ENCODE assay signal across 12 cellular contexts in the genomic region with DNA sequence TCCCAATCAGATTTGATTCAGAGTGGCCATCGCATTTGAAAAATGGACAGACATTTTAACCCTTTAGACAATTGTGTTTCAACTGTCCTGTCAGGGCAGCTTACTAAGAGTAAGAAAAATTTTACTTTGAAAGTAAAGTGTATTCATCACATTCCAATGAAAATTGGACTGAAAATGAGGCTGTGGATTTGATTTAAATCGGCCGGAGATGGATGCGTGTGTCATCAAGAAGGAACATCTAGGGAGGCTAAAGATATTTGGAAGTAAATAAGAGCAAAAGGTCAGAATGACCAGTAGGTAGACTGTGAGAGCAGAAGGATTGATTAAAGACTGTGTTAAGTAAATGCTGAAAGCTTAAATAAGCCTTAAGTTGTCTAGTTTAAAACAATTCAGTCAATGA. TPM values are rescaled to one million over a fixed set of nuclear protein-coding genes. Genes with fewer than 3 reads are reported as not detected.
DNase-seq lines count a peak whose midpoint lies in the region; ATAC-seq and TF ChIP-seq lines count a peak whose summit lies in the region.
"Had no signal": no experiment of that assay in that cellular context is flagged by ENCODE, and none has a peak within 500 bp of the region (broad histone marks: within the 10 kb centered on the region; RNA-seq: fewer than 3 reads in every experiment).

No MANE protein-coding gene starts in this region.

- H3K27me3 ChIP-seq in Caco-2 (replicated peaks; ENCODE audit: control insufficient read depth, insufficient read depth, low read length) (no peaks in the 10 kb centered on the region), MG63 (no peaks in the 10 kb centered on the region), mammary epithelial cell (ENCODE audit: insufficient read depth, low read length) (no peaks in the 10 kb centered on the region)
- H3K27me3 ChIP-seq: esophagus muscularis mucosa had no signal

- no peak overlapping the region for H2AFZ ChIP-seq in mammary epithelial cell (ENCODE audit: low read depth, low read length)

- no peak overlapping the region for H3K27ac ChIP-seq in mammary epithelial cell (ENCODE audit: insufficient read depth, low read depth, low read length)

- peaks cover 12% of the 10 kb centered on the region for H3K4me1 Mint-ChIP-seq in Caco-2 (ENCODE audit: low read depth, unreplicated experiment)
- H3K4me1 Mint-ChIP-seq in natural killer cell treated with Interleukin-12 subunit alpha and Interleukin-12 subunit beta and Interleukin-15 and Interleukin-18, amount 100 ng/mL, for 72 hours (ENCODE audit: low read depth in 2 of 2) = peaks cover 25 to 36% of the 10 kb centered on the region in 2 donors

- H3K4me1 ChIP-seq in Caco-2 (no peaks in the 10 kb centered on the region), mammary epithelial cell (ENCODE audit: insufficient read depth, low read length) (peaks cover 9% of the 10 kb centered on the region)
- H3K4me1 ChIP-seq: prostate gland had no signal

- H3K36me3 ChIP-seq in Caco-2 (ENCODE audit: control insufficient read depth, insufficient read depth, low read length) = 0 out of 2 replicates have a peak, but pooled peaks cover 2% of the 10 kb centered on the region
- H3K36me3 ChIP-seq in MG63 = peaks cover 7% of the 10 kb centered on the region
- peaks cover 5% of the 10 kb centered on the region for H3K36me3 ChIP-seq in mammary epithelial cell (ENCODE audit: insufficient read depth, low read length)
- H3K36me3 ChIP-seq: prostate gland had no signal

- H3K4me3 ChIP-seq in Caco-2 (ENCODE audit: low read depth, low read length) (peak overlapping the region; percentile 11; the same call in 1 of the 2 replicates), MG63 (peak overlapping the region; percentile 92), mammary epithelial cell (replicated peaks in 1 of 3; ENCODE audit: insufficient read depth in 1 of 3, low read depth in 2 of 3, low read length in 3 of 3) (peak overlapping the region; percentile 20 to 93 (median 69))

- in situ Hi-C loops in mammary epithelial cell (cut with MboI; ENCODE audit: low sequenced_read_pairs in 2 of 2) = no loop called here

- dilution Hi-C loops in mammary epithelial cell (cut with HindIII; ENCODE audit: low sequenced_read_pairs) = no loop called here

- H4K20me1 ChIP-seq in mammary epithelial cell (ENCODE audit: insufficient read depth, low read length) = no peaks in the 10 kb centered on the region

- no peaks in the 10 kb centered on the region for H3K9me3 ChIP-seq in Caco-2
- peaks cover 2% of the 10 kb centered on the region; the same call in 1 of the 2 replicates for H3K9me3 ChIP-seq in MG63
- H3K9me3 ChIP-seq in mammary epithelial cell (replicated peaks; ENCODE audit: insufficient read depth, low read length) = no peaks in the 10 kb centered on the region
- H3K9me3 ChIP-seq: esophagus muscularis mucosa, prostate gland had no signal

- BruUV-seq in Caco-2 (replicated peaks; lab: Mats Ljungman, UMichigan) (no TSS peak), mammary epithelial cell (replicated peaks; lab: Mats Ljungman, UMichigan) (no TSS peak)

- peak overlapping the region; percentile 81 for H3K4me3 Mint-ChIP-seq in Caco-2 (ENCODE audit: unreplicated experiment)
- peak overlapping the region; percentile 95 for H3K4me3 Mint-ChIP-seq in natural killer cell treated with Interleukin-12 subunit alpha and Interleukin-12 subunit beta and Interleukin-15 and Interleukin-18, amount 100 ng/mL, for 72 hours

- peak overlapping the region; percentile 93 for H3K27ac Mint-ChIP-seq in Caco-2 (ENCODE audit: unreplicated experiment)
- peak overlapping the region; percentile 99 for H3K27ac Mint-ChIP-seq in natural killer cell treated with Interleukin-12 subunit alpha and Interleukin-12 subunit beta and Interleukin-15 and Interleukin-18, amount 100 ng/mL, for 72 hours

- DNase-seq in Caco-2 (no peak), MG63 (no peak), mammary epithelial cell (no peak), SIG-M5 treated with dmso at 0.1 percent for 504 hours (lab: John Stamatoyannopoulos, UW; ENCODE audit: unreplicated experiment) (no peak), amygdala (lab: John Stamatoyannopoulos, UW) (no peak)
- DNase-seq in natural killer cell treated with Interleukin-12 subunit alpha and Interleukin-12 subunit beta and Interleukin-15 and Interleukin-18, amount 100 ng/mL, for 72 hours (ENCODE audit: low spot score) = no peak
- DNase-seq: activated CD4-positive, CD25-positive, alpha-beta regulatory T cell treated with anti-CD3 and anti-CD28 coated beads, Interleukin-2, amount 50 U/mL, for 72 hours; NCI-H1436 had no signal

- CTCF ChIA-PET in Caco-2 (lab: Charles Lee) (no interaction called here), mammary epithelial cell (lab: Charles Lee; ENCODE audit: low non-redundant PET) (no interaction called here)

- H3K4me2 ChIP-seq in mammary epithelial cell (ENCODE audit: insufficient read depth, low read depth, low read length) = peak overlapping the region; percentile 56

- POLR2A ChIA-PET in Caco-2 (lab: Charles Lee) = no interaction called here

- H3K9me3 Mint-ChIP-seq in Caco-2 (ENCODE audit: unreplicated experiment) = no peaks in the 10 kb centered on the region
- no peaks in the 10 kb centered on the region for H3K9me3 Mint-ChIP-seq in natural killer cell treated with Interleukin-12 subunit alpha and Interleukin-12 subunit beta and Interleukin-15 and Interleukin-18, amount 100 ng/mL, for 72 hours

- no peak for TF ChIP-seq CTCF in Caco-2 (IDR thresholded peaks at IDR 0.05; ENCODE audit: insufficient read depth in 1 of 2, low read depth in 1 of 2, low read length in 1 of 2, severe bottlenecking in 1 of 2, unreplicated experiment in 1 of 2)
- TF ChIP-seq CTCF in mammary epithelial cell (conservative IDR thresholded peaks at IDR 0.05 in 1 of 2, IDR thresholded peaks at IDR 0.05 in 1 of 2; ENCODE audit: extremely low read depth in 1 of 2, insufficient read depth in 1 of 2, low read depth in 1 of 2, low read length in 2 of 2) = no peak

- intact Hi-C loops in Caco-2 (cut with micrococcal nuclease; ENCODE audit: unreplicated experiment) = loop anchor here (2.0 to 10.0 kb wide), 2 partner anchors 127 to 211 kb away; no protein-coding TSS in a partner anchor
- intact Hi-C loops in mammary epithelial cell (cut with micrococcal nuclease) = loop anchor here (2.0 to 10.0 kb wide), 4 partner anchors 41 to 247 kb away; a partner anchor contains a TSS

- H3K27me3 Mint-ChIP-seq in Caco-2 (ENCODE audit: insufficient read depth, unreplicated experiment) = no peaks in the 10 kb centered on the region
- H3K27me3 Mint-ChIP-seq in natural killer cell treated with Interleukin-12 subunit alpha and Interleukin-12 subunit beta and Interleukin-15 and Interleukin-18, amount 100 ng/mL, for 72 hours = no peaks in the 10 kb centered on the region

- peak overlapping the region; percentile 79 for H3K9ac ChIP-seq in mammary epithelial cell (ENCODE audit: insufficient read depth, low read length)

- ATAC-seq in natural killer cell treated with Interleukin-12 subunit alpha and Interleukin-12 subunit beta and Interleukin-15 and Interleukin-18, amount 100 ng/mL, for 72 hours = no peak
- no peak for ATAC-seq in HG03442 (IDR thresholded peaks at IDR 0.05; ENCODE audit: unreplicated experiment)
- no peak for ATAC-seq in HG02938 (IDR thresholded peaks at IDR 0.05; ENCODE audit: unreplicated experiment)

- H3K79me2 ChIP-seq in mammary epithelial cell (ENCODE audit: insufficient read depth, low read length) = peaks cover 64% of the 10 kb centered on the region

- WGBS in mammary epithelial cell (ENCODE audit: low coverage, missing lambda C conversion rate) = 75% methylated on average over 4 of the region's 4 CpGs

- peaks cover 25% of the 10 kb centered on the region for H3K36me3 Mint-ChIP-seq in Caco-2 (ENCODE audit: insufficient read depth, unreplicated experiment)
- H3K36me3 Mint-ChIP-seq in natural killer cell treated with Interleukin-12 subunit alpha and Interleukin-12 subunit beta and Interleukin-15 and Interleukin-18, amount 100 ng/mL, for 72 hours = peaks cover 4% of the 10 kb centered on the region

RNA-seq across cellular contexts. Expression of a gene that starts 1.5 kb away (rescaled TPM):
- 22.0 and 23.2 TPM in 2 replicates for total RNA-seq in Caco-2 (2022)
- total RNA-seq in MG63 (2014; rRNA removed; shearing (Covaris generic); ENCODE audit: low replicate concordance) = 7.7 and 12.0 TPM in 2 replicates
- total RNA-seq in mammary epithelial cell = 10 to 100 TPM; 15.8 to 25.5 TPM
- 11.5 TPM for polyA plus RNA-seq in mammary epithelial cell
- polyA minus RNA-seq in mammary epithelial cell = 15.9 TPM
- 10 to 100 TPM; 20.7 to 25.7 TPM for total RNA-seq in natural killer cell treated with Interleukin-12 subunit alpha and Interleukin-12 subunit beta and Interleukin-15 and Interleukin-18, amount 100 ng/mL, for 72 hours

Comparison
In these comparisons a context has a peak if more than half of its experiments do, and no peak if none do; other contexts are left out.
1. H3K4me3 ChIP-seq: peak in every context shown above with its lines; median percentile 92 in MG63; 69 in mammary epithelial cell; 11 in Caco-2.